ENCODE assay signal across 8 cellular contexts in genomic region chr2:109736177-109736827, GRCh38. TPM values are rescaled to one million over a fixed set of nuclear protein-coding genes. Genes with fewer than 3 reads are reported as not detected.
DNase-seq lines count a peak whose midpoint lies in the region; FAIRE-seq and TF ChIP-seq lines count a peak whose summit lies in the region.

No MANE protein-coding gene starts in this region.

- peak; percentile 8 for DNase-seq in stimulated activated CD4-positive, alpha-beta T cell treated with anti-CD3 and anti-CD28 coated beads, Interleukin-1b, Interleukin-23, amount 100 ng/mL, for 48 hours
- no peak for DNase-seq in stimulated activated CD4-positive, alpha-beta T cell treated with anti-CD3 and anti-CD28 coated beads, Interleukin-4, amount 100 ng/mL, for 4 hours
- DNase-seq in NCI-H226 (peak; percentile 32), astrocyte of the spinal cord (ENCODE audit: low read depth, low spot score) (peak; percentile 73), iPS DF 19.7 (ENCODE audit: low read depth, low spot score) (peak; percentile 9), spleen (peak; percentile 31), GOT3 (lab: John Stamatoyannopoulos, UW) (no peak), GM19239 (ENCODE audit: insufficient read length, low spot score) (no peak)

- WGBS in spleen, 5 donors: 61 to 66% (median 62%) methylated on average over 15 of the region's 15 CpGs

- TF ChIP-seq CTCF in astrocyte of the spinal cord (IDR thresholded peaks at IDR 0.05; ENCODE audit: low read depth, low read length) (peak; percentile 71), spleen (IDR thresholded peaks at IDR 0.05 in 8 of 11, conservative IDR thresholded peaks at IDR 0.05 in 3 of 11) (peak in 9 of 11 experiments; percentile 20 to 55 (median 46))

- in situ Hi-C loops in astrocyte of the spinal cord (cut with HindIII; ENCODE audit: low sequenced_read_pairs): no loop called here

- H3K4me3 ChIP-seq in astrocyte of the spinal cord (ENCODE audit: low read depth, low read length) (no peak overlapping the region), spleen (no peak overlapping the region)

- H3K4me1 ChIP-seq in spleen: no peaks in the 10 kb centered on the region

- intact Hi-C loops in spleen (cut with DNase I; ENCODE audit: low total_unique reads): no loop called here

- H3K27me3 ChIP-seq in spleen (replicated peaks in 1 of 7): no peaks in the 10 kb centered on the region

- no peaks in the 10 kb centered on the region for H3K9me3 ChIP-seq in spleen

- no peaks in the 10 kb centered on the region for H3K36me3 ChIP-seq in spleen

- no peak for TF ChIP-seq POLR2A in spleen (IDR thresholded peaks at IDR 0.05)

- FAIRE-seq in GM19239 (lab: Jason Lieb, UNC): no peak

- H3K27ac ChIP-seq in spleen: no peak overlapping the region

RNA-seq across cellular contexts. Expression of gene RGPD5, which starts 57.8 kb away (rescaled TPM):
- 100 to 1,000 TPM in 1 of 7 donors, 10 to 100 TPM in 6; 13.5 to 106 (median 51.1) TPM for total RNA-seq in spleen
- 1 to 10 TPM; 6.7 to 9.5 (median 6.9) TPM for polyA plus RNA-seq in spleen

Comparison
In these comparisons a context has a peak if more than half of its experiments do, and no peak if none do; other contexts are left out.
1. DNase-seq: peak in stimulated activated CD4-positive, alpha-beta T cell treated with anti-CD3 and anti-CD28 coated beads, Interleukin-1b, Interleukin-23, amount 100 ng/mL, for 48 hours (single experiment), NCI-H226 (single experiment), astrocyte of the spinal cord (single experiment), iPS DF 19.7 (single experiment) and spleen (single experiment); none in stimulated activated CD4-positive, alpha-beta T cell treated with anti-CD3 and anti-CD28 coated beads, Interleukin-4, amount 100 ng/mL, for 4 hours (0 of 2), GOT3 (single experiment) and GM19239 (single experiment).